In the genomic region with DNA sequence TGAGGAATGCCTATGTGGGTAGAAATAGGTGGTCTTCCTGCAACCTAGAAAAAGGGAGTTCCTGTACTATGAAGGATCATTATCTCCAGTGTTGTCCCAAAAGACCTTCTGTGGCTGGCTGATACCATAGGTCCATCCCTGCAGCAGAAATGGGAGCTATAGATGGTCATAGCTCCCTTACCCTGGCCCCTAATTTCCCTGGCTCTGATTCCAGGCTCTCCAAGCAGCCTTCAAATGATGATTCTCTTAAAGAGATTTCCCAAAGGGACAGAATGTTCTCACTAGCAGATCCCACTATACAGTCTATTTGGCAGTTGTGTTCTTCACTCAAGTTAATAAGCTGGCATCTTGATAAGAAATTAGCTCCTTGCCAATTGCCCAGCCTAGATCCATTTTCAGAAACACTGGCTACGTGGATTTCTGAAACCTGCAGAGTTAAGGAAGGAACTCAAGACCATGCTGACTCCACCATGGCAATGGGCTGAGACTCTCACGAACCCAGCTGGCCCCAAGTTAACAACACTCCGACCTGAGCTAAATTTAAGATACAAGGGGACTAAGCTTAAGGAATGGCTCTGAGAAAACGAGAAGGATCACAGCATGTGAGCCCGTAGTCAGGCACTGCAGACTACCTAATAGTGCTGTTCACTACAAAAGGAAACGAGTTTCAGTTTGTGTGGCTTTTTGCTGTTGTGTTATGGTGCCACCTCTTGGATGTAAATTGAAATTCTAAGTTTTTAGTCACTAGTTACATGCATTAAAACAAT, we compare ENCODE assay signal across 8 cellular contexts. TPM values are rescaled to one million over a fixed set of nuclear protein-coding genes. Genes with fewer than 3 reads are reported as not detected.
DNase-seq lines count a peak whose midpoint lies in the region; ATAC-seq and TF ChIP-seq lines count a peak whose summit lies in the region.

No MANE protein-coding gene starts in this region.

- no peaks in the 10 kb centered on the region for H3K9me3 ChIP-seq in esophagus (ENCODE audit: control insufficient read depth in 2 of 2, insufficient read depth in 1 of 2, low read depth in 1 of 2, low read length in 1 of 2)
- no peaks in the 10 kb centered on the region for H3K9me3 ChIP-seq in naive thymus-derived CD4-positive, alpha-beta T cell (ENCODE audit: control insufficient read depth in 2 of 3, low read length in 3 of 3)

- peak; percentile 3 to 66 (median 11) for DNase-seq in stimulated activated naive CD4-positive, alpha-beta T cell (lab: John Stamatoyannopoulos, UW)
- no peak for DNase-seq in stimulated activated naive CD4-positive, alpha-beta T cell treated with Interleukin-2 at 50 U/mL for 16 hours (lab: John Stamatoyannopoulos, UW)
- DNase-seq in HFF-Myc (ENCODE audit: extremely low read depth, low read depth) = peak; percentile 46
- DNase-seq in NCI-H2029 (lab: John Stamatoyannopoulos, UW) = peak; percentile 13
- peak; percentile 22 for DNase-seq in activated CD4-positive, alpha-beta T cell treated with anti-CD3 and anti-CD28 coated beads for 48 hours
- DNase-seq in naive thymus-derived CD4-positive, alpha-beta T cell = peak in 8 of 9 donors; percentile 13 to 68 (median 50)

- CTCF ChIA-PET in naive thymus-derived CD4-positive, alpha-beta T cell (lab: Charles Lee) = interaction anchor here (0.5 to 2.1 kb wide), 9 partner anchors 8 to 512 kb away, joined by 3 to 15 read pairs (median 4); a partner anchor contains a TSS

- H3K9me3 Mint-ChIP-seq in naive thymus-derived CD4-positive, alpha-beta T cell = no peaks in the 10 kb centered on the region

- intact Hi-C loops in naive thymus-derived CD4-positive, alpha-beta T cell (cut with micrococcal nuclease) = loop anchor here (1.0 to 10.0 kb wide), 9 partner anchors 151 to 555 kb away; a partner anchor contains a TSS

- H3K36me3 Mint-ChIP-seq in naive thymus-derived CD4-positive, alpha-beta T cell = no peaks in the 10 kb centered on the region

- peaks cover 0 to 13% (median 9%) of the 10 kb centered on the region in 7 donors for H3K4me1 Mint-ChIP-seq in naive thymus-derived CD4-positive, alpha-beta T cell

- POLR2A ChIA-PET in naive thymus-derived CD4-positive, alpha-beta T cell (lab: Charles Lee) = interaction anchor here (0.9 to 2.1 kb wide), 2 partner anchors 14 to 470 kb away, joined by 3 to 9 read pairs; a partner anchor contains a TSS

- H3K4me3 Mint-ChIP-seq in naive thymus-derived CD4-positive, alpha-beta T cell = peak overlapping the region; percentile 59 to 87 (median 81)

- peak overlapping the region in 1 of 2 donors; percentile 20 for H3K27ac ChIP-seq in esophagus (ENCODE audit: low read depth in 2 of 2, low read length in 1 of 2)
- H3K27ac ChIP-seq in naive thymus-derived CD4-positive, alpha-beta T cell (ENCODE audit: low read depth, low read length) = peak overlapping the region; percentile 62

- H3K4me3 ChIP-seq in HFF-Myc (replicated peaks; ENCODE audit: low read depth, low read length) (peak overlapping the region; percentile 14; the same call in 1 of the 2 replicates), esophagus (ENCODE audit: low read depth in 1 of 2, low read length in 2 of 2) (peak overlapping the region; percentile 19 to 41)
- H3K4me3 ChIP-seq in naive thymus-derived CD4-positive, alpha-beta T cell (ENCODE audit: low read length) = peak overlapping the region; percentile 21

- peak overlapping the region; percentile 44 to 92 (median 83) for H3K27ac Mint-ChIP-seq in naive thymus-derived CD4-positive, alpha-beta T cell

- WGBS in esophagus, 2 donors = 10 to 11% methylated on average over 6 of the region's 6 CpGs

- ATAC-seq in naive thymus-derived CD4-positive, alpha-beta T cell = peak; percentile 94
- ATAC-seq in HG02970 (IDR thresholded peaks at IDR 0.05; ENCODE audit: low FRiP score, unreplicated experiment) = no peak

- H3K4me1 ChIP-seq in esophagus (ENCODE audit: control insufficient read depth in 2 of 2, insufficient read depth in 2 of 2, low read length in 1 of 2) = no peaks in the 10 kb centered on the region
- H3K4me1 ChIP-seq in naive thymus-derived CD4-positive, alpha-beta T cell (ENCODE audit: control insufficient read depth in 2 of 2, insufficient read depth in 2 of 2, low read length in 2 of 2) = peaks cover 3 to 5% of the 10 kb centered on the region in 2 donors

- no peaks in the 10 kb centered on the region for H3K27me3 Mint-ChIP-seq in naive thymus-derived CD4-positive, alpha-beta T cell

- peak; percentile 34 for TF ChIP-seq CTCF in HFF-Myc (IDR thresholded peaks at IDR 0.05; ENCODE audit: low read depth, low read length, missing control alignments)

- H3K36me3 ChIP-seq in esophagus (ENCODE audit: control insufficient read depth in 2 of 2, insufficient read depth in 2 of 2, low read length in 1 of 2) = no peaks in the 10 kb centered on the region
- peaks cover 0 to 5% (median 0%) of the 10 kb centered on the region in 3 experiments for H3K36me3 ChIP-seq in naive thymus-derived CD4-positive, alpha-beta T cell (ENCODE audit: control insufficient read depth in 2 of 3, insufficient read depth in 3 of 3, low read length in 3 of 3)

- H3K27me3 ChIP-seq in esophagus (ENCODE audit: control insufficient read depth in 1 of 2, insufficient read depth in 2 of 2, low read length in 2 of 2) = no peaks in the 10 kb centered on the region
- no peaks in the 10 kb centered on the region for H3K27me3 ChIP-seq in naive thymus-derived CD4-positive, alpha-beta T cell (ENCODE audit: control insufficient read depth in 2 of 2, insufficient read depth in 2 of 2, low read length in 2 of 2)

RNA-seq across cellular contexts. Expression of a gene that starts 11.4 kb away (rescaled TPM):
- 10 to 100 TPM; 17.0 to 19.5 TPM for polyA plus RNA-seq in esophagus
- 10 to 100 TPM; 12.1 to 47.2 (median 28.9) TPM for total RNA-seq in naive thymus-derived CD4-positive, alpha-beta T cell
- polyA plus RNA-seq in naive thymus-derived CD4-positive, alpha-beta T cell = 10 to 100 TPM; 46.1 to 82.3 TPM

RNA-seq across cellular contexts. Expression of a gene that starts 14.1 kb away (rescaled TPM):
- 10 to 100 TPM; 26.3 to 28.2 TPM for polyA plus RNA-seq in esophagus
- total RNA-seq in naive thymus-derived CD4-positive, alpha-beta T cell = 10 to 100 TPM; 14.2 to 27.7 (median 18.7) TPM
- 10 to 100 TPM; 28.0 to 33.4 TPM for polyA plus RNA-seq in naive thymus-derived CD4-positive, alpha-beta T cell

RNA-seq across cellular contexts. Expression of a gene that starts 47.6 kb away (rescaled TPM):
- polyA plus RNA-seq in esophagus = 10 to 100 TPM; 13.8 to 23.0 TPM
- 10 to 100 TPM in 1 of 5 experiments, 1 to 10 TPM in 4; 3.8 to 29.1 (median 6.6) TPM for total RNA-seq in naive thymus-derived CD4-positive, alpha-beta T cell
- polyA plus RNA-seq in naive thymus-derived CD4-positive, alpha-beta T cell = 1 to 10 TPM; 3.8 to 4.8 TPM
